Comparison of ENCODE assay signal across 8 cellular contexts in genomic region chr17:6640536-6641373, GRCh38. TPM values are rescaled to one million over a fixed set of nuclear protein-coding genes. Genes with fewer than 3 reads are reported as not detected.
DNase-seq lines count a peak whose midpoint lies in the region; FAIRE-seq and TF ChIP-seq lines count a peak whose summit lies in the region.

TSS of gene KIAA0753 (minus strand) at chr17:6640711. CDS start at chr17:6635103, 5,608 bp downstream.
TSS of gene TXNDC17 (plus strand) at chr17:6641060. CDS start at chr17:6641083, 23 bp downstream.

- no peaks in the 10 kb centered on the region for H3K27me3 Mint-ChIP-seq in neural progenitor cell (ENCODE audit: insufficient read depth, low read depth)

- H3K36me3 ChIP-seq in MG63: peaks cover 22% of the 10 kb centered on the region
- H3K36me3 ChIP-seq in neural progenitor cell: peaks cover 8% of the 10 kb centered on the region
- H3K36me3 ChIP-seq in stomach smooth muscle (ENCODE audit: control insufficient read depth in 2 of 2, insufficient read depth in 2 of 2, low read length in 2 of 2): peaks cover 9% of the 10 kb centered on the region in 2 donors

- no peaks in the 10 kb centered on the region for H3K27me3 ChIP-seq in MG63
- H3K27me3 ChIP-seq in neural progenitor cell: no peaks in the 10 kb centered on the region
- no peaks in the 10 kb centered on the region for H3K27me3 ChIP-seq in stomach smooth muscle (ENCODE audit: control insufficient read depth in 1 of 2, insufficient read depth in 2 of 2, low read length in 2 of 2)

- peaks cover 64% of the 10 kb centered on the region for H3K79me2 ChIP-seq in neural progenitor cell (ENCODE audit: low read depth)

- no peaks in the 10 kb centered on the region for H3K9me3 ChIP-seq in MG63
- no peaks in the 10 kb centered on the region for H3K9me3 ChIP-seq in neural progenitor cell (ENCODE audit: low read depth)
- no peaks in the 10 kb centered on the region for H3K9me3 ChIP-seq in stomach smooth muscle (ENCODE audit: control insufficient read depth in 2 of 2, low read length in 2 of 2)

- peak within 1 kb of the TSS; percentile 100 for H3K27ac Mint-ChIP-seq in neural progenitor cell

- H3K9me3 Mint-ChIP-seq in neural progenitor cell: no peaks in the 10 kb centered on the region

- H4K20me1 ChIP-seq in neural progenitor cell (ENCODE audit: low read depth): peaks cover 19% of the 10 kb centered on the region

- H3K4me1 ChIP-seq in neural progenitor cell (peaks cover 11% of the 10 kb centered on the region), stomach smooth muscle (ENCODE audit: control insufficient read depth, insufficient read depth, low read length) (peaks cover 25% of the 10 kb centered on the region)

- H3F3A ChIP-seq in neural progenitor cell (ENCODE audit: low read depth): peaks cover 45% of the 10 kb centered on the region

- FAIRE-seq in H54 (lab: Jason Lieb, UNC): peak; percentile 43

- H3K4me3 ChIP-seq in MG63 (peak within 1 kb of the TSS; percentile 63), fibroblast of villous mesenchyme (ENCODE audit: low read depth, low read length) (peak within 1 kb of the TSS; percentile 99), neural progenitor cell (peak within 1 kb of the TSS; percentile 75), stomach smooth muscle (ENCODE audit: low read length in 2 of 2) (peak within 1 kb of the TSS; percentile 74 to 96)

- TF ChIP-seq POLR2A in H54 (IDR thresholded peaks at IDR 0.05; ENCODE audit: low read depth, low read length): peak; percentile 97

- peak within 1 kb of the TSS; percentile 78 for H2AFZ ChIP-seq in neural progenitor cell (replicated peaks)

- peaks cover 27% of the 10 kb centered on the region for H3K4me1 Mint-ChIP-seq in neural progenitor cell

- H3K36me3 Mint-ChIP-seq in neural progenitor cell: peaks cover 11% of the 10 kb centered on the region

- H3K4me3 Mint-ChIP-seq in neural progenitor cell: peak within 1 kb of the TSS; percentile 97

- H3K4me2 ChIP-seq in neural progenitor cell: peak within 1 kb of the TSS; percentile 95

- peak within 1 kb of the TSS; percentile 54 for H3K27ac ChIP-seq in neural progenitor cell
- H3K27ac ChIP-seq in stomach smooth muscle (ENCODE audit: low read length): peak within 1 kb of the TSS; percentile 75

- no peak for TF ChIP-seq CTCF in fibroblast of villous mesenchyme (IDR thresholded peaks at IDR 0.05; ENCODE audit: insufficient read depth, low read depth, low read length)
- TF ChIP-seq CTCF in neural progenitor cell (IDR thresholded peaks at IDR 0.05): no peak

- DNase-seq in ELR (ENCODE audit: low read depth): peak; percentile 93
- DNase-seq in H54 (ENCODE audit: insufficient read length, low spot score): peak; percentile 84
- peak; percentile 89 for DNase-seq in MG63
- peak; percentile 49 for DNase-seq in SIG-M5 (lab: John Stamatoyannopoulos, UW)
- DNase-seq in activated effector memory CD4-positive, alpha-beta T cell treated with anti-CD3 and anti-CD28 coated beads, Interleukin-2, amount 50 U/mL, for 16 hours: peak; percentile 96
- DNase-seq in fibroblast of villous mesenchyme (ENCODE audit: low read depth): peak; percentile 92
- DNase-seq in neural progenitor cell (ENCODE audit: low spot score): peak; percentile 93

- H3K9ac ChIP-seq in neural progenitor cell (peak within 1 kb of the TSS; percentile 70), stomach smooth muscle (ENCODE audit: low read length in 2 of 2) (peak within 1 kb of the TSS; percentile 75 to 86)

RNA-seq across cellular contexts. Expression of gene KIAA0753, which starts in this region (rescaled TPM):
- total RNA-seq in MG63 (2014; rRNA removed; shearing (Covaris generic); ENCODE audit: low replicate concordance): 5.7 and 8.0 TPM in 2 replicates
- total RNA-seq in fibroblast of villous mesenchyme (16.1 and 23.3 TPM in 2 replicates), neural progenitor cell (ENCODE audit: low replicate concordance) (24.1 and 30.8 TPM in 2 replicates)

RNA-seq across cellular contexts. Expression of gene TXNDC17, which starts in this region (rescaled TPM):
- total RNA-seq in MG63 (2014; rRNA removed; shearing (Covaris generic); ENCODE audit: low replicate concordance): 54.8 and 127 TPM in 2 replicates
- total RNA-seq in fibroblast of villous mesenchyme (72.2 and 74.3 TPM in 2 replicates), neural progenitor cell (ENCODE audit: low replicate concordance) (175 and 214 TPM in 2 replicates)

Comparison
In these comparisons a context has a peak if more than half of its experiments do, and no peak if none do; other contexts are left out.
1. Peak in every context shown above with its lines: DNase-seq, H3K4me3 ChIP-seq and H3K27ac ChIP-seq.